8 cellular contexts compared by ENCODE assay signal in the genomic region with DNA sequence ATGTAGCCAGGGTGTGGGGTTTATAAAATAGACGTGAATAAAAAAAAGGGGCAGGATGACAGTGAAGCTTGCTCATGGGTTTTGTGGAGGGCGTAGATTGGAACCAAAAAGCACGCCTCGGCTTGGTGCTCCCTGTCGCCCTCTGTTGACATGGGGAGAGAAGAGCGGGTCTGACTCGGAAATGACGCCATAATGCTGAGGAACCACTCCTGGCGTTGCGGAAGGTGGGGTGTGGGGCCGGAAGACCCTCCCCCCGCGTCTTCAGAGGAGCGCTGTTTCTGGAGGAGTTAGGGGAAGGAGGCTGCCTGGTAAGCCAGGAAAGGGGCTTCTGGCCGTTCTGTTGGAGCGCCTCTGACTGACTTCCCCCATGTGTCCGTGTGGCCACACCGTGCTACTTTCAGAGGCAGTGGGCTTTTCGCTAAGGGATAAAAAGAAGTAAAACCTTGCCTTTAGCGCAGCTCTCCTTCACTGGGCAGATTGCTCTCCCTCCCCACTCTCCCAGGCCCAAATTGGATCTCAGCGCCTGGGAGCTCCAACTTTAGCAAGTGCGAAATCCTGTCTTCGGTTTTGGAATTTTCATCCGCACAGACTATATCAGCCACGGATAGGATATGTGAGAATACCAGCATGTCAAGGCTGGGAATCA. TPM values are rescaled to one million over a fixed set of nuclear protein-coding genes. Genes with fewer than 3 reads are reported as not detected.
A peak's percentile ranks its signal among the peaks of the same experiment; 100 is the strongest.
DNase-seq lines count a peak whose midpoint lies in the region; ATAC-seq and TF ChIP-seq lines count a peak whose summit lies in the region.

No MANE protein-coding gene starts in this region.

- intact Hi-C loops in Panc1 (cut with micrococcal nuclease; ENCODE audit: unreplicated experiment): loop anchor here (5.0 kb wide), 1 partner anchor 46 kb away; a partner anchor contains a TSS
- intact Hi-C loops in activated T-helper 2 cell treated with anti-CD3 and anti-CD28 coated beads, Interferon-gamma antibody, Interleukin-2, Interleukin-4, amounts not matched to agents 10 μg/mL and 5 μg/mL and 100 μg/mL, durations not matched to agents 14 hours and 24 hours and 36 hours (cut with micrococcal nuclease): loop anchor here (1.0 to 5.0 kb wide), 7 partner anchors 7 to 584 kb away; a partner anchor contains a TSS

- H3K27ac ChIP-seq in CD8-positive, alpha-beta memory T cell (ENCODE audit: low read depth, low read length): peak overlapping the region; percentile 69
- peak overlapping the region; percentile 96 for H3K27ac ChIP-seq in Panc1 (ENCODE audit: low read length)

- H3K4me3 ChIP-seq in CD8-positive, alpha-beta memory T cell (ENCODE audit: low read length): peak overlapping the region; percentile 72
- H3K4me3 ChIP-seq in Panc1 (ENCODE audit: low read depth in 2 of 2, low read length in 2 of 2): peak overlapping the region; percentile 99
- peak overlapping the region; percentile 75 for H3K4me3 ChIP-seq in fibroblast of the aortic adventitia (ENCODE audit: low read depth, low read length)

- peaks cover 0 to 3% (median 0%) of the 10 kb centered on the region in 5 donors for H3K9me3 Mint-ChIP-seq in CD8-positive, alpha-beta memory T cell
- H3K9me3 Mint-ChIP-seq in activated T-helper 2 cell treated with anti-CD3 and anti-CD28 coated beads, Interferon-gamma antibody, Interleukin-2, Interleukin-4, amounts not matched to agents 10 μg/mL and 5 μg/mL and 100 μg/mL, durations not matched to agents 14 hours and 24 hours and 36 hours: peaks cover 3% of the 10 kb centered on the region
- H3K9me3 Mint-ChIP-seq in natural killer cell treated with Interleukin-12 subunit alpha and Interleukin-12 subunit beta and Interleukin-15 and Interleukin-18, amount 100 ng/mL, for 72 hours: no peaks in the 10 kb centered on the region

- H3K4me3 Mint-ChIP-seq in CD8-positive, alpha-beta memory T cell: peak overlapping the region; percentile 88 to 95 (median 91)
- H3K4me3 Mint-ChIP-seq in activated T-helper 2 cell treated with anti-CD3 and anti-CD28 coated beads, Interferon-gamma antibody, Interleukin-2, Interleukin-4, amounts not matched to agents 10 μg/mL and 5 μg/mL and 100 μg/mL, durations not matched to agents 14 hours and 24 hours and 36 hours (ENCODE audit: low read depth): peak overlapping the region; percentile 99
- peak overlapping the region; percentile 89 for H3K4me3 Mint-ChIP-seq in natural killer cell treated with Interleukin-12 subunit alpha and Interleukin-12 subunit beta and Interleukin-15 and Interleukin-18, amount 100 ng/mL, for 72 hours

- peak; percentile 96 for TF ChIP-seq CTCF in Panc1 (IDR thresholded peaks at IDR 0.05)
- TF ChIP-seq CTCF in fibroblast of the aortic adventitia (IDR thresholded peaks at IDR 0.05; ENCODE audit: insufficient read depth, low read length): peak; percentile 80

- no peaks in the 10 kb centered on the region for H3K27me3 ChIP-seq in CD8-positive, alpha-beta memory T cell (ENCODE audit: insufficient read depth, low read length, poor library complexity, severe bottlenecking)
- H3K27me3 ChIP-seq in Panc1 (ENCODE audit: control insufficient read depth, insufficient read depth, low read length): no peaks in the 10 kb centered on the region

- H3K36me3 Mint-ChIP-seq in CD8-positive, alpha-beta memory T cell: peaks cover 0 to 24% (median 8%) of the 10 kb centered on the region in 3 donors
- peaks cover 56% of the 10 kb centered on the region for H3K36me3 Mint-ChIP-seq in activated T-helper 2 cell treated with anti-CD3 and anti-CD28 coated beads, Interferon-gamma antibody, Interleukin-2, Interleukin-4, amounts not matched to agents 10 μg/mL and 5 μg/mL and 100 μg/mL, durations not matched to agents 14 hours and 24 hours and 36 hours (ENCODE audit: low read depth)
- no peaks in the 10 kb centered on the region for H3K36me3 Mint-ChIP-seq in natural killer cell treated with Interleukin-12 subunit alpha and Interleukin-12 subunit beta and Interleukin-15 and Interleukin-18, amount 100 ng/mL, for 72 hours

- DNase-seq in CD8-positive, alpha-beta memory T cell: peak; percentile 63 to 89 (median 80)
- DNase-seq in HK-2 (ENCODE audit: unreplicated experiment): peak; percentile 89
- DNase-seq in Panc1 (ENCODE audit: low read depth, low spot score): peak; percentile 65
- DNase-seq in activated T-helper 2 cell treated with anti-CD3 and anti-CD28 coated beads, Interferon-gamma antibody, Interleukin-2, Interleukin-4, amounts not matched to agents 10 μg/mL and 5 μg/mL and 100 μg/mL, durations not matched to agents 14 hours and 24 hours and 36 hours (ENCODE audit: low spot score): peak; percentile 81
- peak; percentile 74 for DNase-seq in fibroblast of the aortic adventitia (ENCODE audit: low read depth)
- DNase-seq in natural killer cell treated with Interleukin-12 subunit alpha and Interleukin-12 subunit beta and Interleukin-15 and Interleukin-18, amount 100 ng/mL, for 72 hours (ENCODE audit: low spot score): peak; percentile 79
- peak; percentile 59 to 82 (median 78) for DNase-seq in stimulated activated naive CD4-positive, alpha-beta T cell (lab: John Stamatoyannopoulos, UW)

- H3K4me1 Mint-ChIP-seq in CD8-positive, alpha-beta memory T cell: peaks cover 19 to 57% (median 38%) of the 10 kb centered on the region in 3 donors
- H3K4me1 Mint-ChIP-seq in activated T-helper 2 cell treated with anti-CD3 and anti-CD28 coated beads, Interferon-gamma antibody, Interleukin-2, Interleukin-4, amounts not matched to agents 10 μg/mL and 5 μg/mL and 100 μg/mL, durations not matched to agents 14 hours and 24 hours and 36 hours (ENCODE audit: low read depth): peaks cover 55% of the 10 kb centered on the region
- peaks cover 11 to 13% of the 10 kb centered on the region in 2 donors for H3K4me1 Mint-ChIP-seq in natural killer cell treated with Interleukin-12 subunit alpha and Interleukin-12 subunit beta and Interleukin-15 and Interleukin-18, amount 100 ng/mL, for 72 hours (ENCODE audit: low read depth in 2 of 2)

- CTCF ChIA-PET in CD8-positive, alpha-beta memory T cell (lab: Charles Lee): interaction anchor here (0.9 to 1.7 kb wide), 6 partner anchors 16 to 108 kb away, joined by 3 to 6 read pairs (median 4); a partner anchor contains a TSS
- CTCF ChIA-PET in Panc1 (lab: Charles Lee): interaction anchor here (0.6 to 0.7 kb wide), 2 partner anchors 29 to 72 kb away, joined by 3 to 7 read pairs; a partner anchor contains a TSS

- no peaks in the 10 kb centered on the region for H3K36me3 ChIP-seq in CD8-positive, alpha-beta memory T cell (ENCODE audit: insufficient read depth, low read length)
- H3K36me3 ChIP-seq in Panc1 (ENCODE audit: control insufficient read depth, insufficient read depth, low read length): no peaks in the 10 kb centered on the region

- POLR2A ChIA-PET in CD8-positive, alpha-beta memory T cell (lab: Charles Lee): interaction anchor here (0.9 kb wide), 1 partner anchor 72 kb away, joined by 3 read pairs; a partner anchor contains a TSS
- POLR2A ChIA-PET in Panc1 (lab: Charles Lee): interaction anchor here (0.6 kb wide), 2 partner anchors 58 to 1736 kb away, joined by 3 to 16 read pairs; no protein-coding TSS in a partner anchor

- peaks cover 12% of the 10 kb centered on the region for H3K4me1 ChIP-seq in CD8-positive, alpha-beta memory T cell (ENCODE audit: insufficient read depth, low read length)
- peaks cover 7% of the 10 kb centered on the region; the same call in 1 of the 2 replicates for H3K4me1 ChIP-seq in Panc1 (ENCODE audit: control insufficient read depth, insufficient read depth, low read length)

- H3K27ac Mint-ChIP-seq in CD8-positive, alpha-beta memory T cell: peak overlapping the region; percentile 81 to 95 (median 94)
- H3K27ac Mint-ChIP-seq in activated T-helper 2 cell treated with anti-CD3 and anti-CD28 coated beads, Interferon-gamma antibody, Interleukin-2, Interleukin-4, amounts not matched to agents 10 μg/mL and 5 μg/mL and 100 μg/mL, durations not matched to agents 14 hours and 24 hours and 36 hours: peak overlapping the region; percentile 95
- H3K27ac Mint-ChIP-seq in natural killer cell treated with Interleukin-12 subunit alpha and Interleukin-12 subunit beta and Interleukin-15 and Interleukin-18, amount 100 ng/mL, for 72 hours: peak overlapping the region; percentile 74 to 90

- BruUV-seq in Panc1 (replicated peaks; lab: Mats Ljungman, UMichigan): no TSS peak

- no peaks in the 10 kb centered on the region for H3K27me3 Mint-ChIP-seq in CD8-positive, alpha-beta memory T cell
- no peaks in the 10 kb centered on the region for H3K27me3 Mint-ChIP-seq in activated T-helper 2 cell treated with anti-CD3 and anti-CD28 coated beads, Interferon-gamma antibody, Interleukin-2, Interleukin-4, amounts not matched to agents 10 μg/mL and 5 μg/mL and 100 μg/mL, durations not matched to agents 14 hours and 24 hours and 36 hours (ENCODE audit: low read depth)
- no peaks in the 10 kb centered on the region for H3K27me3 Mint-ChIP-seq in natural killer cell treated with Interleukin-12 subunit alpha and Interleukin-12 subunit beta and Interleukin-15 and Interleukin-18, amount 100 ng/mL, for 72 hours

- ATAC-seq in GM19438 (IDR thresholded peaks at IDR 0.05; ENCODE audit: low read depth, unreplicated experiment): peak; percentile 96
- ATAC-seq in Panc1: peak; percentile 99
- peak; percentile 98 for ATAC-seq in natural killer cell treated with Interleukin-12 subunit alpha and Interleukin-12 subunit beta and Interleukin-15 and Interleukin-18, amount 100 ng/mL, for 72 hours

- in situ Hi-C loops in Panc1 (cut with HindIII; ENCODE audit: low pct_unique_long_range_greater_than_20kb, low sequenced_read_pairs): no loop called here

- H3K9me3 ChIP-seq in CD8-positive, alpha-beta memory T cell (ENCODE audit: low read length): no peaks in the 10 kb centered on the region
- no peaks in the 10 kb centered on the region for H3K9me3 ChIP-seq in Panc1 (ENCODE audit: control insufficient read depth, insufficient read depth, low read depth, low read length)

RNA-seq across cellular contexts. Expression of a gene that starts 42.8 kb away (rescaled TPM):
- total RNA-seq in CD8-positive, alpha-beta memory T cell: 10 to 100 TPM; 25.1 to 28.1 TPM
- 34.9 TPM for polyA plus RNA-seq in CD8-positive, alpha-beta memory T cell
- total RNA-seq in Panc1 (2021; ENCODE audit: unreplicated experiment) (30.5 TPM), fibroblast of the aortic adventitia (ENCODE audit: low replicate concordance) (4.7 and 10.0 TPM in 2 replicates)
- 14.1 TPM for polyA plus RNA-seq in Panc1 (2012; ENCODE audit: insufficient read length)
- total RNA-seq in activated T-helper 2 cell treated with anti-CD3 and anti-CD28 coated beads, Interferon-gamma antibody, Interleukin-2, Interleukin-4, amounts not matched to agents 10 μg/mL and 5 μg/mL and 100 μg/mL, durations not matched to agents 14 hours and 24 hours and 36 hours: 28.7 and 29.3 TPM in 2 replicates
- total RNA-seq in natural killer cell treated with Interleukin-12 subunit alpha and Interleukin-12 subunit beta and Interleukin-15 and Interleukin-18, amount 100 ng/mL, for 72 hours: 10 to 100 TPM; 36.7 to 41.2 TPM

RNA-seq across cellular contexts. Expression of a gene that starts 44.7 kb away (rescaled TPM):
- total RNA-seq in CD8-positive, alpha-beta memory T cell: 1 to 10 TPM; 3.1 to 3.4 TPM
- 3.8 TPM for polyA plus RNA-seq in CD8-positive, alpha-beta memory T cell
- total RNA-seq in Panc1 (2021; ENCODE audit: unreplicated experiment) (1.8 TPM), fibroblast of the aortic adventitia (ENCODE audit: low replicate concordance) (35.5 and 109 TPM in 2 replicates)
- polyA plus RNA-seq in Panc1 (2012; ENCODE audit: insufficient read length): 2.6 TPM
- 3.2 and 6.6 TPM in 2 replicates for total RNA-seq in activated T-helper 2 cell treated with anti-CD3 and anti-CD28 coated beads, Interferon-gamma antibody, Interleukin-2, Interleukin-4, amounts not matched to agents 10 μg/mL and 5 μg/mL and 100 μg/mL, durations not matched to agents 14 hours and 24 hours and 36 hours
- total RNA-seq in natural killer cell treated with Interleukin-12 subunit alpha and Interleukin-12 subunit beta and Interleukin-15 and Interleukin-18, amount 100 ng/mL, for 72 hours: 1 to 10 TPM; 2.1 TPM

Comparison
In these comparisons a context has a peak if more than half of its experiments do, and no peak if none do; other contexts are left out.
1. Peak in every context shown above with its lines: DNase-seq, ATAC-seq, H3K4me3 ChIP-seq and H3K27ac ChIP-seq.